ENCODE assay signal across 9 cellular contexts in genomic region chr22:37777122-37777687, GRCh38. TPM values are rescaled to one million over a fixed set of nuclear protein-coding genes. Genes with fewer than 3 reads are reported as not detected.
DNase-seq lines count a peak whose midpoint lies in the region; ATAC-seq and TF ChIP-seq lines count a peak whose summit lies in the region.
"Had no signal": no experiment of that assay in that cellular context is flagged by ENCODE, and none has a peak within 500 bp of the region (broad histone marks: within the 10 kb centered on the region; RNA-seq: fewer than 3 reads in every experiment).

No MANE protein-coding gene starts in this region.

- peaks cover 15% of the 10 kb centered on the region for H3K36me3 ChIP-seq in RWPE2 (ENCODE audit: low read depth)

- H3K9me3 Mint-ChIP-seq in CD4-positive, alpha-beta T cell, result no peaks in the 10 kb centered on the region
- H3K9me3 Mint-ChIP-seq: activated naive CD4-positive, alpha-beta T cell treated with anti-CD3 and anti-CD28 coated beads, Interleukin-2, amount 50 U/mL, for 24 hours had no signal

- no peak overlapping the region for H3K27ac Mint-ChIP-seq in CD4-positive, alpha-beta T cell
- H3K27ac Mint-ChIP-seq: activated naive CD4-positive, alpha-beta T cell treated with anti-CD3 and anti-CD28 coated beads, Interleukin-2, amount 50 U/mL, for 24 hours had no signal

- TF ChIP-seq CTCF in AG09319 (IDR thresholded peaks at IDR 0.05; ENCODE audit: low read depth, low read length), result no peak
- TF ChIP-seq CTCF in RWPE2 (IDR thresholded peaks at IDR 0.05; ENCODE audit: poor library complexity, severe bottlenecking), result no peak
- TF ChIP-seq CTCF in CD4-positive, alpha-beta T cell (IDR thresholded peaks at IDR 0.05), result no peak

- no peak overlapping the region for H3K4me3 Mint-ChIP-seq in CD4-positive, alpha-beta T cell
- H3K4me3 Mint-ChIP-seq: activated naive CD4-positive, alpha-beta T cell treated with anti-CD3 and anti-CD28 coated beads, Interleukin-2, amount 50 U/mL, for 24 hours had no signal

- DNase-seq in AG09319 (ENCODE audit: extremely low read depth, low read depth) (peak; percentile 31), RWPE2 (ENCODE audit: low spot score) (peak; percentile 91), islet precursor cell (peak; percentile 89)
- no peak for DNase-seq in NK-92 treated with Interleukin-12 subunit alpha and Interleukin-12 subunit beta, amount 100 ng/mL, for 24 hours (lab: John Stamatoyannopoulos, UW)
- no peak for DNase-seq in CD4-positive, alpha-beta T cell

- CTCF ChIA-PET in CD4-positive, alpha-beta T cell (lab: Charles Lee), result no interaction called here

- intact Hi-C loops in CD4-positive, alpha-beta T cell (cut with DNase I, micrococcal nuclease), result no loop called here

- H3K4me1 Mint-ChIP-seq in CD4-positive, alpha-beta T cell (ENCODE audit: low read depth), result no peaks in the 10 kb centered on the region
- H3K4me1 Mint-ChIP-seq: activated naive CD4-positive, alpha-beta T cell treated with anti-CD3 and anti-CD28 coated beads, Interleukin-2, amount 50 U/mL, for 24 hours had no signal

- H3K27me3 Mint-ChIP-seq in CD4-positive, alpha-beta T cell, result no peaks in the 10 kb centered on the region
- H3K27me3 Mint-ChIP-seq: activated naive CD4-positive, alpha-beta T cell treated with anti-CD3 and anti-CD28 coated beads, Interleukin-2, amount 50 U/mL, for 24 hours had no signal

- peaks cover 16% of the 10 kb centered on the region for H3K36me3 Mint-ChIP-seq in CD4-positive, alpha-beta T cell (ENCODE audit: low read depth)
- H3K36me3 Mint-ChIP-seq: activated naive CD4-positive, alpha-beta T cell treated with anti-CD3 and anti-CD28 coated beads, Interleukin-2, amount 50 U/mL, for 24 hours had no signal

- POLR2A ChIA-PET in CD4-positive, alpha-beta T cell (lab: Charles Lee), result no interaction called here

- ATAC-seq in GM21381 (IDR thresholded peaks at IDR 0.05; ENCODE audit: unreplicated experiment), result peak; percentile 60
- ATAC-seq in RWPE2 (ENCODE audit: low read depth), result peak; percentile 59
- no peak for ATAC-seq in CD4-positive, alpha-beta T cell (ENCODE audit: poor library complexity)
- no peak for ATAC-seq in GM19324 (IDR thresholded peaks at IDR 0.05; ENCODE audit: low FRiP score, unreplicated experiment)
- no peak for ATAC-seq in GM18517 (IDR thresholded peaks at IDR 0.05; ENCODE audit: unreplicated experiment)

- peak overlapping the region; percentile 99 for H3K27ac ChIP-seq in RWPE2 (ENCODE audit: poor library complexity, severe bottlenecking)
- H3K27ac ChIP-seq in CD4-positive, alpha-beta T cell (ENCODE audit: low read depth, low read length), result no peak overlapping the region

- no peaks in the 10 kb centered on the region for H3K9me3 ChIP-seq in RWPE2 (ENCODE audit: severe bottlenecking)
- H3K9me3 ChIP-seq in CD4-positive, alpha-beta T cell (ENCODE audit: control insufficient read depth, low read length), result no peaks in the 10 kb centered on the region

- H3K4me1 ChIP-seq in RWPE2 (ENCODE audit: insufficient read depth, poor library complexity, severe bottlenecking), result peaks cover 26% of the 10 kb centered on the region

- no peaks in the 10 kb centered on the region for H3K27me3 ChIP-seq in RWPE2 (ENCODE audit: insufficient read depth, poor library complexity, severe bottlenecking)
- H3K27me3 ChIP-seq in CD4-positive, alpha-beta T cell (ENCODE audit: control insufficient read depth, insufficient read depth, low read length), result no peaks in the 10 kb centered on the region

- no peak overlapping the region for H3K4me3 ChIP-seq in RWPE2 (ENCODE audit: severe bottlenecking)

RNA-seq across cellular contexts. Expression of gene GCAT, which starts 30.5 kb away (rescaled TPM):
- total RNA-seq in CD4-positive, alpha-beta T cell, result 1 to 10 TPM; 1.4 to 1.8 TPM

RNA-seq across cellular contexts. Expression of gene GALR3, which starts 46.0 kb away (rescaled TPM):
- total RNA-seq in CD4-positive, alpha-beta T cell, result not detected

Comparison
In these comparisons a context has a peak if more than half of its experiments do, and no peak if none do; other contexts are left out.
1. DNase-seq: peak in AG09319 (single experiment), RWPE2 (single experiment) and islet precursor cell (single experiment); none in NK-92 treated with Interleukin-12 subunit alpha and Interleukin-12 subunit beta, amount 100 ng/mL, for 24 hours (single experiment) and CD4-positive, alpha-beta T cell (0 of 10).
2. ATAC-seq: peak in GM21381 (single experiment) and RWPE2 (single experiment); none in CD4-positive, alpha-beta T cell (single experiment), GM19324 (single experiment) and GM18517 (single experiment).